Comparison of ENCODE assay signal across 12 cellular contexts in the genomic region with DNA sequence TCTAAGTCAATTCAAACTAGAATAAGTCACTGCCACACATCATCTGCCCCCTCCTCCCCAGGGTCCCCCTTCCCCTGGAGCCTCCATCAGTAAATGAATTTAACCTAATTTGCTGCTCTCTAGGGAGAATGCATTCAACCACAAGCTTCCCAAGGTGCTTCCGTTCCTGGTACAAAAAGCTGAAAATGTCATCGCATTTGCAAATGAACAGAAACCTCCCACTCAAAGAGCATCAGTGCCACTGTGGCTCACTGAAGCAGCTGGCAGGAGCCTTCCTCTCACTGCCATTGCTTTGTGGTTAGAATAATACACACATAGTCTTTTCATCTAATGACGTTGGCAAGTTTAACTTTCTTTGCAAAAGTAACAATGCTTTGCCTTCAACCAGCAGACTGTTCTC.
DNase-seq lines count a peak whose midpoint lies in the region; ATAC-seq, FAIRE-seq and TF ChIP-seq lines count a peak whose summit lies in the region.
"Had no signal": no experiment of that assay in that cellular context is flagged by ENCODE, and none has a peak within 500 bp of the region (broad histone marks: within the 10 kb centered on the region; RNA-seq: fewer than 3 reads in every experiment).

No MANE protein-coding gene starts in this region.

- TF ChIP-seq POLR2A in GM12892 (IDR thresholded peaks at IDR 0.05; ENCODE audit: low read depth, low read length) = no peak

- FAIRE-seq in GM12892 (lab: Jason Lieb, UNC) = peak; percentile 91
- FAIRE-seq: TTC549, urothelium cell line had no signal

- DNase-seq in GM12892 (ENCODE audit: insufficient read length) (no peak), iPS DF 19.7 (ENCODE audit: low read depth, low spot score) (peak; percentile 20), HK-2 (ENCODE audit: unreplicated experiment) (no peak), NCI-H1694 (lab: John Stamatoyannopoulos, UW) (no peak), AG08396 (ENCODE audit: low spot score) (no peak)
- DNase-seq in activated effector memory CD4-positive, alpha-beta T cell treated with anti-CD3 and anti-CD28 coated beads, Interleukin-2, amount 50 U/mL, for 16 hours = no peak
- DNase-seq: mesendoderm, NCI-H526 treated with DMSO at 0.1 percent for 48 hours had no signal

- ATAC-seq in GM21529 (IDR thresholded peaks at IDR 0.05; ENCODE audit: unreplicated experiment) (peak; percentile 73), HG03520 (IDR thresholded peaks at IDR 0.05; ENCODE audit: unreplicated experiment) (peak; percentile 62)
